8 cellular contexts compared by ENCODE assay signal in the genomic region with DNA sequence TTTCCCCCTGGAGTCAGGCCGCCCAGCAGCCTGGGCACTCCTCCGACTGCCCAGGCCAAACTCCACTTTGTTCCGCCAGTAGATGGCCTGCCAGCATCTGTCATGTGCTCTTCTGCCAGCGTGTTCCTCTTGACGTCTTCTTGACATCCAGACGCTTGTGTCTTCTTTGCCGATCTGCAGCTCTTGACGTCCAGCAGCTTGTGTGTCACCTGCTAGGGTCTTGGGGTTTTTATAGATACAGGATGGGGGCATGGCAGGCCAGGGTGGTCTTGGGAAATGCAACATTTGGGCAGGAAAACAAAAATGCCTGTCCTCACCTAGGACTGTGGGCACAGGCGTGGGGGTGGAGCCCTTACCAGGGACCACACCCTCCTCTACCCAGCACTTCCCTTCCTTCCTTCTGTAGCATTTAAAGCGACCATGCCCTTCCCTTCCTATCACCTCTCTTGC.
DNase-seq lines count a peak whose midpoint lies in the region; ATAC-seq and TF ChIP-seq lines count a peak whose summit lies in the region.
"Had no signal": no experiment of that assay in that cellular context is flagged by ENCODE, and none has a peak within 500 bp of the region (broad histone marks: within the 10 kb centered on the region; RNA-seq: fewer than 3 reads in every experiment).

No MANE protein-coding gene starts in this region.

- H3K27ac ChIP-seq in heart right ventricle: peak overlapping the region in 2 of 10 donors; percentile 10 to 51

- no peaks in the 10 kb centered on the region for H3K27me3 ChIP-seq in heart right ventricle

- intact Hi-C loops in heart right ventricle (cut with DNase I): loop anchor here in 1 of 10 donors (10.0 kb wide), 1 partner anchor 182 kb away; no protein-coding TSS in a partner anchor

- no peaks in the 10 kb centered on the region for H3K36me3 ChIP-seq in heart right ventricle

- peaks cover 1% of the 10 kb centered on the region for H3K36me3 Mint-ChIP-seq in IgD-negative memory B cell
- no peaks in the 10 kb centered on the region for H3K36me3 Mint-ChIP-seq in stimulated activated effector memory CD8-positive, alpha-beta T cell treated with anti-CD3 and anti-CD28 coated beads, Interleukin-12 subunit alpha, Interleukin-12 subunit beta, amount 100 ng/mL, for 72 hours

- ATAC-seq in heart right ventricle (peak in 6 of 8 donors; percentile 25 to 66 (median 52)), HG03469 (IDR thresholded peaks at IDR 0.05; ENCODE audit: unreplicated experiment) (no peak)
- no peak for ATAC-seq in stimulated activated effector memory CD8-positive, alpha-beta T cell treated with anti-CD3 and anti-CD28 coated beads, Interleukin-12 subunit alpha, Interleukin-12 subunit beta, amount 100 ng/mL, for 72 hours

- peaks cover 8 to 14% (median 13%) of the 10 kb centered on the region in 3 donors for H3K4me1 Mint-ChIP-seq in IgD-negative memory B cell
- peaks cover 27% of the 10 kb centered on the region for H3K4me1 Mint-ChIP-seq in stimulated activated effector memory CD8-positive, alpha-beta T cell treated with anti-CD3 and anti-CD28 coated beads, Interleukin-12 subunit alpha, Interleukin-12 subunit beta, amount 100 ng/mL, for 72 hours

- WGBS in heart right ventricle, 2 donors: 77 to 87% methylated on average over 10 of the region's 10 CpGs

- no peaks in the 10 kb centered on the region for H3K27me3 Mint-ChIP-seq in IgD-negative memory B cell

- peak overlapping the region; percentile 44 to 84 (median 70) for H3K4me3 Mint-ChIP-seq in IgD-negative memory B cell
- no peak overlapping the region for H3K4me3 Mint-ChIP-seq in stimulated activated effector memory CD8-positive, alpha-beta T cell treated with anti-CD3 and anti-CD28 coated beads, Interleukin-12 subunit alpha, Interleukin-12 subunit beta, amount 100 ng/mL, for 72 hours

- DNase-seq in RPMI8226 (peak; percentile 56), heart right ventricle (peak in 1 of 2 donors; percentile 21), NCI-H2081 (lab: John Stamatoyannopoulos, UW) (no peak), GOT3 (lab: John Stamatoyannopoulos, UW) (no peak)
- no peak for DNase-seq in stimulated activated effector memory CD8-positive, alpha-beta T cell treated with anti-CD3 and anti-CD28 coated beads, Interleukin-12 subunit alpha, Interleukin-12 subunit beta, amount 100 ng/mL, for 72 hours (ENCODE audit: low spot score in 2 of 2)
- DNase-seq: activated CD4-positive, alpha-beta T cell treated with anti-CD3 and anti-CD28 coated beads, Interleukin-2, amount 50 U/mL, for 48 hours had no signal

- H3K9me3 Mint-ChIP-seq in IgD-negative memory B cell: no peaks in the 10 kb centered on the region
- H3K9me3 Mint-ChIP-seq in stimulated activated effector memory CD8-positive, alpha-beta T cell treated with anti-CD3 and anti-CD28 coated beads, Interleukin-12 subunit alpha, Interleukin-12 subunit beta, amount 100 ng/mL, for 72 hours: no peaks in the 10 kb centered on the region

- H3K9me3 ChIP-seq in heart right ventricle: no peaks in the 10 kb centered on the region

- H3K4me3 ChIP-seq in heart right ventricle: no peak overlapping the region

- peaks cover 0 to 54% (median 16%) of the 10 kb centered on the region in 9 donors for H3K4me1 ChIP-seq in heart right ventricle

- H3K27ac Mint-ChIP-seq in IgD-negative memory B cell: peak overlapping the region in 1 of 3 donors; percentile 41
- H3K27ac Mint-ChIP-seq in stimulated activated effector memory CD8-positive, alpha-beta T cell treated with anti-CD3 and anti-CD28 coated beads, Interleukin-12 subunit alpha, Interleukin-12 subunit beta, amount 100 ng/mL, for 72 hours: peak overlapping the region; percentile 66

- peak in 4 of 9 donors; percentile 13 to 36 (median 20) for TF ChIP-seq CTCF in heart right ventricle (IDR thresholded peaks at IDR 0.05)

Comparison
In these comparisons a context has a peak if more than half of its experiments do, and no peak if none do; other contexts are left out.
1. ATAC-seq: peak in heart right ventricle (6 of 8); none in stimulated activated effector memory CD8-positive, alpha-beta T cell treated with anti-CD3 and anti-CD28 coated beads, Interleukin-12 subunit alpha, Interleukin-12 subunit beta, amount 100 ng/mL, for 72 hours (single experiment) and HG03469 (single experiment).